1 cellular context compared by ENCODE assay signal in the genomic region with DNA sequence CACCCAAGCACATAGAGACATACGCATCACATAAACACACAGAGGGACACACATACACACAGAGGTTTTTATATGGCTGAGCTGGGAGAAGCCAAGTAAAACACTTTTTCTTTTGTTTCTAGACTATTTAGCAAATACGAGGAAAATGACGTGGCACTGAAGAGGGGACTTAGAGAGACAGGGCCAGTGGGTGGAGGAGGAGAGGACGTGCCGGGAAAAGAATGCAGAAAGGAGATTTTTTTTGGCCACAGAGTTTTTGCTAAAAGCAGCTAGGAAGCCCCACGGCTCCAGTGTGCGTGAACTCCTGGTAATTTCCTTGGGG.
TF ChIP-seq lines count a peak whose summit lies in the region.

No MANE protein-coding gene starts in this region.

TF ChIP-seq in K562, 482 proteins besides CTCF, POLR2A, EP300 and RAD21 (continued from another document):
- TF ChIP-seq TCF15 (CRISPR knock-in tag; IDR thresholded peaks at IDR 0.05) (no peak), THAP12 (CRISPR knock-in tag; IDR thresholded peaks at IDR 0.05) (no peak), WHSC1 (IDR thresholded peaks at IDR 0.05; ENCODE audit: low read length) (no peak), SMAD3 (CRISPR knock-in tag; conservative IDR thresholded peaks at IDR 0.05) (no peak), ZBTB40 (IDR thresholded peaks at IDR 0.05) (no peak), ZBTB40 (CRISPR knock-in tag; IDR thresholded peaks at IDR 0.05) (no peak), PYGO2 (tag; IDR thresholded peaks at IDR 0.05) (no peak), ZNF699 (CRISPR knock-in tag; IDR thresholded peaks at IDR 0.05; ENCODE audit: insufficient replicate concordance) (no peak)
